Comparison of ENCODE assay signal across 17 cellular contexts in the genomic region with DNA sequence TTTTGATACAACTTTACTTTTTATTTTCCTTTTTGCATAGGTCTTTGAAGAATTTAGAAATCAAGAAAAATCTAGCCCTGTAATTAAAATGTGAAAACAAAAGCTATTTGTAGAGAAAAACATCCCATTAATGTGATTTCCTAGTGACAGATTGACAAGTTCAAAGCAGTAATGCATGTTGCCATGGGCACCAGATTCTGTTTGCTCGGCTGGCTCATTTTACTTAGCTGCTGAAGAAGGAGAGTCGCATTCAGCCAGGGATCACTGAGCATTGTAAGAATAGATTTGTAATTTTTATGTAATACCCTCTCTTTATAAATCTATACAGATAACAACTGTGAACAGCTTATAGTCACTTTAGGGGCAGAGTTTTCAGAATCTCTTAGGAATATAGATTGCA. TPM values are rescaled to one million over a fixed set of nuclear protein-coding genes. Genes with fewer than 3 reads are reported as not detected.
DNase-seq lines count a peak whose midpoint lies in the region; TF ChIP-seq lines count a peak whose summit lies in the region.
"Had no signal": no experiment of that assay in that cellular context is flagged by ENCODE, and none has a peak within 500 bp of the region (broad histone marks: within the 10 kb centered on the region; RNA-seq: fewer than 3 reads in every experiment).

No MANE protein-coding gene starts in this region.

- no peak overlapping the region for H3K27ac Mint-ChIP-seq in T-helper 2 cell treated with Interferon-gamma antibody and Interleukin-4, amounts not matched to agents 5 μg/mL and 100 μg/mL, for 36 hours
- H3K27ac Mint-ChIP-seq: stimulated activated naive B cell treated with anti-CD40 and anti-IgM and Interleukin-4, amounts not matched to agents 10 μg/mL and 1 μg/mL and 100 μg/mL, for 72 hours had no signal

- intact Hi-C loops in sigmoid colon (cut with DNase I): no loop called here

- no peaks in the 10 kb centered on the region for H3K36me3 Mint-ChIP-seq in T-helper 2 cell treated with Interferon-gamma antibody and Interleukin-4, amounts not matched to agents 5 μg/mL and 100 μg/mL, for 36 hours (ENCODE audit: low read depth)
- H3K36me3 Mint-ChIP-seq: stimulated activated naive B cell treated with anti-CD40 and anti-IgM and Interleukin-4, amounts not matched to agents 10 μg/mL and 1 μg/mL and 100 μg/mL, for 72 hours had no signal

- no peaks in the 10 kb centered on the region for H3K36me3 ChIP-seq in neuron (ENCODE audit: insufficient read depth, low read length)
- H3K36me3 ChIP-seq in sigmoid colon: no peaks in the 10 kb centered on the region
- H3K36me3 ChIP-seq: BLaER1 treated with 17β-estradiol and CSF1 and Interleukin-3, amounts not matched to agents 10 nM and 100 nM; pancreas; spleen; transverse colon had no signal

- H3K27ac ChIP-seq in VCaP: peak overlapping the region; percentile 61
- H3K27ac ChIP-seq in sigmoid colon: no peak overlapping the region
- H3K27ac ChIP-seq: BLaER1 treated with 17β-estradiol and CSF1 and Interleukin-3, amounts not matched to agents 10 nM and 100 nM; pancreas; RWPE1; spleen; transverse colon had no signal

- no peak for TF ChIP-seq CTCF in VCaP (conservative IDR thresholded peaks at IDR 0.05)
- no peak for TF ChIP-seq CTCF in sigmoid colon (IDR thresholded peaks at IDR 0.05)

- DNase-seq in NCI-H1417 treated with DMSO at 0.1 percent for 48 hours (lab: John Stamatoyannopoulos, UW) (peak; percentile 76), NCI-H2227 (lab: John Stamatoyannopoulos, UW; ENCODE audit: unreplicated experiment) (peak; percentile 49), sigmoid colon (no peak), 8988T (no peak)
- no peak for DNase-seq in T-helper 2 cell treated with Interferon-gamma antibody and Interleukin-4, amounts not matched to agents 5 μg/mL and 100 μg/mL, for 36 hours (ENCODE audit: low spot score)
- DNase-seq: foreskin melanocyte; GOT3; midbrain; NK-92 treated with Interleukin-12 subunit alpha and Interleukin-12 subunit beta, amount 100 ng/mL, for 24 hours; pancreas; spleen; stimulated activated naive B cell treated with anti-CD40 and anti-IgM and Interleukin-4, amounts not matched to agents 10 μg/mL and 1 μg/mL and 100 μg/mL, for 72 hours; transverse colon had no signal

- H3K4me1 Mint-ChIP-seq in T-helper 2 cell treated with Interferon-gamma antibody and Interleukin-4, amounts not matched to agents 5 μg/mL and 100 μg/mL, for 36 hours (ENCODE audit: low read depth): no peaks in the 10 kb centered on the region

- H3K27me3 ChIP-seq in neuron (ENCODE audit: insufficient read depth, low read length): no peaks in the 10 kb centered on the region
- no peaks in the 10 kb centered on the region for H3K27me3 ChIP-seq in sigmoid colon
- H3K27me3 ChIP-seq: BLaER1 treated with 17β-estradiol and CSF1 and Interleukin-3, amounts not matched to agents 10 nM and 100 nM; pancreas; transverse colon had no signal

- H2AFZ ChIP-seq in neuron (ENCODE audit: low read depth, low read length): no peak overlapping the region

- peaks cover 16% of the 10 kb centered on the region for H3K27me3 Mint-ChIP-seq in T-helper 2 cell treated with Interferon-gamma antibody and Interleukin-4, amounts not matched to agents 5 μg/mL and 100 μg/mL, for 36 hours (ENCODE audit: low read depth)

- TF ChIP-seq POLR2A in sigmoid colon (IDR thresholded peaks at IDR 0.05): no peak

- H3K4me1 ChIP-seq in neuron (ENCODE audit: insufficient read depth, low read length) (peaks cover 39% of the 10 kb centered on the region), sigmoid colon (no peaks in the 10 kb centered on the region)
- H3K4me1 ChIP-seq: pancreas, spleen, transverse colon had no signal

- H3K9me3 ChIP-seq in neuron (ENCODE audit: low read length): no peaks in the 10 kb centered on the region
- no peaks in the 10 kb centered on the region for H3K9me3 ChIP-seq in sigmoid colon
- H3K9me3 ChIP-seq: BLaER1 treated with 17β-estradiol and CSF1 and Interleukin-3, amounts not matched to agents 10 nM and 100 nM; pancreas; spleen; transverse colon had no signal

- H3K4me3 ChIP-seq in neuron (ENCODE audit: low read length) (peak overlapping the region; percentile 1), sigmoid colon (no peak overlapping the region)
- H3K4me3 ChIP-seq: BLaER1 treated with 17β-estradiol and CSF1 and Interleukin-3, amounts not matched to agents 10 nM and 100 nM; pancreas; spleen; transverse colon had no signal

- 56 to 74% methylated on average over 2 of the region's 2 CpGs for WGBS in sigmoid colon, 2 donors

- H3K4me3 Mint-ChIP-seq in T-helper 2 cell treated with Interferon-gamma antibody and Interleukin-4, amounts not matched to agents 5 μg/mL and 100 μg/mL, for 36 hours: no peak overlapping the region
- H3K4me3 Mint-ChIP-seq: stimulated activated naive B cell treated with anti-CD40 and anti-IgM and Interleukin-4, amounts not matched to agents 10 μg/mL and 1 μg/mL and 100 μg/mL, for 72 hours had no signal

- H3K9me3 Mint-ChIP-seq in T-helper 2 cell treated with Interferon-gamma antibody and Interleukin-4, amounts not matched to agents 5 μg/mL and 100 μg/mL, for 36 hours: no peaks in the 10 kb centered on the region
- H3K9me3 Mint-ChIP-seq: stimulated activated naive B cell treated with anti-CD40 and anti-IgM and Interleukin-4, amounts not matched to agents 10 μg/mL and 1 μg/mL and 100 μg/mL, for 72 hours had no signal

- no peak for TF ChIP-seq EP300 in sigmoid colon (IDR thresholded peaks at IDR 0.05)

RNA-seq across cellular contexts. Expression of a gene that starts 28.5 kb away (rescaled TPM):
- total RNA-seq in sigmoid colon: 10 to 100 TPM; 17.2 to 44.3 (median 33.4) TPM
- polyA plus RNA-seq in sigmoid colon: 1 to 10 TPM; 7.8 to 9.6 (median 7.9) TPM

RNA-seq across cellular contexts. Expression of a gene that starts 28.6 kb away (rescaled TPM):
- 10 to 100 TPM; 28.5 to 37.1 (median 31.5) TPM for total RNA-seq in sigmoid colon
- polyA plus RNA-seq in sigmoid colon: 10 to 100 TPM in 1 of 3 donors, 1 to 10 TPM in 2; 9.6 to 12.7 (median 9.7) TPM

Comparison
In these comparisons a context has a peak if more than half of its experiments do, and no peak if none do; other contexts are left out.
1. DNase-seq: peak in NCI-H1417 treated with DMSO at 0.1 percent for 48 hours (single experiment) and NCI-H2227 (single experiment); none in sigmoid colon (single experiment), T-helper 2 cell treated with Interferon-gamma antibody and Interleukin-4, amounts not matched to agents 5 μg/mL and 100 μg/mL, for 36 hours (single experiment) and 8988T (single experiment).